Comparison of ENCODE assay signal across 8 cellular contexts in the genomic region with DNA sequence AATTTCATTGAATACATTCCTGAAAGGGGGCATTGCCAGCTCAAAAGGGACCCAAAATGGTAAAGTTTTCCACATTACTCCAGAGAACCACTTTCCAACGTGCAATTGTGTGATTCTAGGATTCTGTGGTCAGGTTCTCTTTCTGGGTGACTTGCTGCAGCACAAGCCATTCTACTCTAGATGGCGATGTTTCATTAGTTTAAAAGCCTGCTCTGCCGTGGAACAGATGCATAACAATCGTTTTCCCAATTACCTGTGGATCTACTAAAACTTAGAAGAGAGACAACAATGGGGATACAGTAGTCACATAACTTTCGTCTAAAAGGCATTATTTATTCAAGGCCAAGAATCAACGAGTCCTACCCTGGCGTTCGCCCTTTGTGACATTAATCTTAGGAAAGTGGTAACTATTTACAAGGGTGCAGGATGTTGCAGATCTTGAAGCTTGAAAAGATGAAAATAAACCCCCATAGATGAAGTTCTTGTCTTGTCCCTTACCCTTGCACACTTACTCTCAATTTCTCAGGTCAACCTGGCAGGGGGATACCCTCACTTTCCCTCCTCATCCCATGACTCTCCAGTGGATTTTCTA.
A peak's percentile ranks its signal among the peaks of the same experiment; 100 is the strongest.
DNase-seq lines count a peak whose midpoint lies in the region; ATAC-seq, FAIRE-seq and TF ChIP-seq lines count a peak whose summit lies in the region.

No MANE protein-coding gene starts in this region.

- no peak overlapping the region for H3K27ac Mint-ChIP-seq in brain

- intact Hi-C loops in upper lobe of right lung (cut with DNase I), result no loop called here

- no peaks in the 10 kb centered on the region for H3K27me3 ChIP-seq in upper lobe of right lung

- ATAC-seq in A549, result peak; percentile 77 to 90; a peak in 5 of 6 replicates
- ATAC-seq in HG02981 (IDR thresholded peaks at IDR 0.05; ENCODE audit: unreplicated experiment), result peak; percentile 61
- peak; percentile 73 for ATAC-seq in upper lobe of right lung
- no peak for ATAC-seq in HG03025 (IDR thresholded peaks at IDR 0.05; ENCODE audit: low FRiP score, unreplicated experiment)

- H3K36me3 Mint-ChIP-seq in brain, result no peaks in the 10 kb centered on the region

- H3K4me1 Mint-ChIP-seq in brain, result no peaks in the 10 kb centered on the region

- H3K9me3 Mint-ChIP-seq in brain, result no peaks in the 10 kb centered on the region

- H3K4me3 Mint-ChIP-seq in brain, result no peak overlapping the region

- CTCF ChIA-PET in A549 (lab: Yijun Ruan, JAX), result interaction anchor here (0.6 to 7.6 kb wide), 20 partner anchors 9 to 1481 kb away, joined by 3 to 58 read pairs (median 4); no protein-coding TSS in a partner anchor

- H3K4me2 ChIP-seq in A549, result no peak overlapping the region

- peak; percentile 80 for FAIRE-seq in A549 (lab: Jason Lieb, UNC)
- peak; percentile 96 for FAIRE-seq in islet of Langerhans (lab: Jason Lieb, UNC)

- WGBS in A549 (ENCODE audit: missing lambda C conversion rate), result 7% methylated on average over 8 of the region's 8 CpGs

- no peak for TF ChIP-seq POLR2A in A549 (IDR thresholded peaks at IDR 0.05; ENCODE audit: low read length)

- no peaks in the 10 kb centered on the region for H3K36me3 ChIP-seq in upper lobe of right lung

- POLR2A ChIA-PET in A549 (lab: Yijun Ruan, JAX), result no interaction called here

- no peaks in the 10 kb centered on the region for H3K9me3 ChIP-seq in A549
- no peaks in the 10 kb centered on the region for H3K9me3 ChIP-seq in upper lobe of right lung

- H3K27ac ChIP-seq in A549 (no peak overlapping the region), upper lobe of right lung (no peak overlapping the region)

- peaks cover 10% of the 10 kb centered on the region for H3K27me3 Mint-ChIP-seq in brain

- H3K4me3 ChIP-seq in A549 (no peak overlapping the region), upper lobe of right lung (no peak overlapping the region)

- TF ChIP-seq CTCF in A549 (IDR thresholded peaks at IDR 0.05), result peak; percentile 81
- TF ChIP-seq CTCF in brain (conservative IDR thresholded peaks at IDR 0.05), result peak; percentile 82 to 88
- TF ChIP-seq CTCF in upper lobe of right lung (IDR thresholded peaks at IDR 0.05), result peak; percentile 64

- DNase-seq in A549 (ENCODE audit: low read depth in 1 of 2, low spot score in 1 of 2) (peak; percentile 23 to 35), GM03348 (ENCODE audit: low spot score) (peak; percentile 66), NCI-H2227 (lab: John Stamatoyannopoulos, UW; ENCODE audit: unreplicated experiment) (peak; percentile 54), upper lobe of right lung (no peak)

- no peak for TF ChIP-seq EP300 in A549 (IDR thresholded peaks at IDR 0.05)

- TF ChIP-seq RAD21 in A549 (conservative IDR thresholded peaks at IDR 0.05 in 1 of 2, IDR thresholded peaks at IDR 0.05 in 1 of 2), result peak; percentile 85 to 86

- no peaks in the 10 kb centered on the region for H3K4me1 ChIP-seq in A549
- H3K4me1 ChIP-seq in upper lobe of right lung, result no peaks in the 10 kb centered on the region

TF ChIP-seq in A549, 52 proteins besides CTCF, POLR2A, EP300 and RAD21:
- TF ChIP-seq EHF (CRISPR knock-in tag; IDR thresholded peaks at IDR 0.05) (no peak), SMC3 (IDR thresholded peaks at IDR 0.05) (peak; percentile 71), PHF8 (IDR thresholded peaks at IDR 0.05; ENCODE audit: borderline replicate concordance, low read depth) (no peak)
